Comparison of ENCODE assay signal across 21 cellular contexts in genomic region chr1:164058192-164058591, GRCh38.
"Had no signal": no experiment of that assay in that cellular context is flagged by ENCODE, and none has a peak within 500 bp of the region (broad histone marks: within the 10 kb centered on the region; RNA-seq: fewer than 3 reads in every experiment).

No MANE protein-coding gene starts in this region.

- H3K4me3 ChIP-seq: body of pancreas, gastroesophageal sphincter, heart left ventricle, sigmoid colon, tibial nerve had no signal

- H3K9me3 ChIP-seq: body of pancreas, gastroesophageal sphincter, heart left ventricle, neutrophil, sigmoid colon, tibial nerve had no signal

- H3K36me3 Mint-ChIP-seq: activated CD4-positive, alpha-beta memory T cell treated with anti-CD3 and anti-CD28 coated beads for 36 hours; activated naive CD8-positive, alpha-beta T cell; WTC11 had no signal

- H3K4me1 ChIP-seq: body of pancreas, gastroesophageal sphincter, heart left ventricle, sigmoid colon, tibial nerve had no signal

- H3K4me3 Mint-ChIP-seq: activated CD4-positive, alpha-beta memory T cell treated with anti-CD3 and anti-CD28 coated beads for 36 hours; activated CD4-positive, alpha-beta T cell treated with anti-CD3 and anti-CD28 coated beads for 36 hours; activated naive CD8-positive, alpha-beta T cell; activated T-helper 1 cell treated with anti-CD3 and anti-CD28 coated beads, Interleukin-12 subunit alpha, Interleukin-12 subunit beta, Interleukin-2, Interleukin-4 antibody, amounts not matched to agents 30 ng/mL and 10 ng/mL and 1 ng/mL, durations not matched to agents 14 hours and 24 hours and 36 hours; central memory CD8-positive, alpha-beta T cell; natural killer cell; T-helper 2 cell treated with Interferon-gamma antibody and Interleukin-4, amounts not matched to agents 5 μg/mL and 100 μg/mL, for 36 hours; WTC11 had no signal

- ATAC-seq: activated CD4-positive, alpha-beta T cell treated with anti-CD3 and anti-CD28 coated beads for 36 hours; body of pancreas; gastroesophageal sphincter; heart left ventricle; natural killer cell; stimulated activated naive CD8-positive, alpha-beta T cell treated with anti-CD3 and anti-CD28 coated beads, Interleukin-15, Interleukin-2, amounts not matched to agents 100 U/mL and 50 U/mL, for 24 hours; WTC11 had no signal

- H3K36me3 ChIP-seq: gastroesophageal sphincter, heart left ventricle, neutrophil, sigmoid colon, tibial nerve had no signal

- H3K27me3 ChIP-seq: body of pancreas, gastroesophageal sphincter, heart left ventricle, neutrophil, sigmoid colon, tibial nerve had no signal

- DNase-seq: activated CD4-positive, alpha-beta memory T cell treated with anti-CD3 and anti-CD28 coated beads for 36 hours; activated CD4-positive, alpha-beta T cell treated with anti-CD3 and anti-CD28 coated beads for 36 hours; activated gamma-delta T cell treated with Interleukin-2 at 50 U/mL for 16 hours; activated T-cell treated with anti-CD3 and anti-CD28 coated beads for 4 hours; body of pancreas; cortex of kidney; heart left ventricle; mesenchymal stem cell; natural killer cell; sigmoid colon; stimulated activated CD4-positive, alpha-beta T cell treated with anti-CD3 and anti-CD28 coated beads, Interleukin-2, amount 100 ng/mL, for 24 hours; stimulated activated naive CD8-positive, alpha-beta T cell treated with anti-CD3 and anti-CD28 coated beads, Interleukin-15, Interleukin-2, amounts not matched to agents 100 U/mL and 50 U/mL, for 24 hours; substantia nigra had no signal

- H3K27ac Mint-ChIP-seq: activated CD4-positive, alpha-beta memory T cell treated with anti-CD3 and anti-CD28 coated beads for 36 hours; activated CD4-positive, alpha-beta T cell treated with anti-CD3 and anti-CD28 coated beads for 36 hours; activated naive CD8-positive, alpha-beta T cell; activated T-helper 1 cell treated with anti-CD3 and anti-CD28 coated beads, Interleukin-12 subunit alpha, Interleukin-12 subunit beta, Interleukin-2, Interleukin-4 antibody, amounts not matched to agents 30 ng/mL and 10 ng/mL and 1 ng/mL, durations not matched to agents 14 hours and 24 hours and 36 hours; natural killer cell; T-helper 2 cell treated with Interferon-gamma antibody and Interleukin-4, amounts not matched to agents 5 μg/mL and 100 μg/mL, for 36 hours; WTC11 had no signal

- H3K9me3 Mint-ChIP-seq: WTC11 had no signal

- H3K4me1 Mint-ChIP-seq: activated CD4-positive, alpha-beta T cell treated with anti-CD3 and anti-CD28 coated beads for 36 hours; central memory CD8-positive, alpha-beta T cell; natural killer cell had no signal

- H3K27me3 Mint-ChIP-seq: activated CD4-positive, alpha-beta memory T cell treated with anti-CD3 and anti-CD28 coated beads for 36 hours; activated CD4-positive, alpha-beta T cell treated with anti-CD3 and anti-CD28 coated beads for 36 hours; central memory CD8-positive, alpha-beta T cell had no signal
